ENCODE assay signal across 8 cellular contexts in the genomic region with DNA sequence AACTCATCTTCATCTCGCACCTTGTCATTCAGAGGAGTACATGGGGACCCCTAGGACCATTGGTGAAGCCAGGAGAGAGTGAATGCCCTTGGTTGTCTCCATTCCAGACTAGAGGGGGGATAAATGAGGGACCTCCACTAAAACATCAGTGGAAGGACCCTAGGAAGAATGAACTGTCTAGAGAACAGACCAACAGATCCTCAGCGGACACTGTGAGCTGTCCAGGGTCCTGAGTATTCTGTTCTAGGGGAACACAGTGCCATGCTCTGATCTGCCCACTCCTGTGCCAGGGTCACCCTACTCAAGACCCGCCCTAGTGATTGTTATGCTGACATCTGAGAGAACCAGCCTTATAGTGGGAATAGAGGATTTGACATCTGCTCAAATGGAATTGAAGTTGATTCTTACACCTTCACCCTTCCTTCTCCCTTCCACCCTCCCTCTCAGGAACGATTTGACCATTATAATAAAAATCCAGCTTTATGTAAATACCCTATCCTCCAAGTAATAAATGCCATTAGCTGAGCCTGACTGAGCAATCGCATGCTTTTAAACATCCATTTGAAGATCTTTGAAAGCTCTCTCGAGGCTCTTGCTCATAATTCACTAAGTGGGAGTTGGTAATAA. TPM values are rescaled to one million over a fixed set of nuclear protein-coding genes. Genes with fewer than 3 reads are reported as not detected.
A peak's percentile ranks its signal among the peaks of the same experiment; 100 is the strongest.
DNase-seq lines count a peak whose midpoint lies in the region; ATAC-seq and TF ChIP-seq lines count a peak whose summit lies in the region.

No MANE protein-coding gene starts in this region.

- no peak overlapping the region for H3K27ac ChIP-seq in left lung

- CTCF ChIA-PET in Caco-2 (lab: Charles Lee), result interaction anchor here (1.2 kb wide), 1 partner anchor 22 kb away, joined by 4 read pairs; no protein-coding TSS in a partner anchor
- CTCF ChIA-PET in activated CD4-positive, alpha-beta memory T cell treated with anti-CD3 and anti-CD28 coated beads for 36 hours (lab: Charles Lee), result no interaction called here

- DNase-seq in Caco-2 (peak; percentile 57 to 77), left lung (no peak)
- peak; percentile 40 for DNase-seq in activated CD4-positive, alpha-beta memory T cell treated with anti-CD3 and anti-CD28 coated beads for 36 hours

- TF ChIP-seq CTCF in Caco-2 (IDR thresholded peaks at IDR 0.05; ENCODE audit: insufficient read depth in 1 of 2, low read depth in 1 of 2, low read length in 1 of 2, severe bottlenecking in 1 of 2, unreplicated experiment in 1 of 2) (no peak), left lung (IDR thresholded peaks at IDR 0.05) (no peak)

- no peak overlapping the region for H3K4me3 ChIP-seq in Caco-2 (ENCODE audit: low read depth, low read length)
- H3K4me3 ChIP-seq in left lung, result no peak overlapping the region

- POLR2A ChIA-PET in Caco-2 (lab: Charles Lee), result no interaction called here
- POLR2A ChIA-PET in activated CD4-positive, alpha-beta memory T cell treated with anti-CD3 and anti-CD28 coated beads for 36 hours (lab: Charles Lee), result no interaction called here

- peaks cover 3% of the 10 kb centered on the region for H3K4me1 Mint-ChIP-seq in Caco-2 (ENCODE audit: low read depth, unreplicated experiment)
- no peaks in the 10 kb centered on the region for H3K4me1 Mint-ChIP-seq in activated CD4-positive, alpha-beta memory T cell treated with anti-CD3 and anti-CD28 coated beads for 36 hours (ENCODE audit: low read depth)

- H3K36me3 ChIP-seq in Caco-2 (ENCODE audit: control insufficient read depth, insufficient read depth, low read length), result no peaks in the 10 kb centered on the region
- no peaks in the 10 kb centered on the region for H3K36me3 ChIP-seq in left lung

- no peak for TF ChIP-seq RAD21 in Ishikawa (IDR thresholded peaks at IDR 0.05; ENCODE audit: low read depth)

- H3K9me3 ChIP-seq in Caco-2, result no peaks in the 10 kb centered on the region
- H3K9me3 ChIP-seq in left lung, result no peaks in the 10 kb centered on the region

- TF ChIP-seq EP300 in Ishikawa (IDR thresholded peaks at IDR 0.05; ENCODE audit: borderline replicate concordance), result no peak

- intact Hi-C loops in Caco-2 (cut with micrococcal nuclease; ENCODE audit: unreplicated experiment), result no loop called here
- intact Hi-C loops in activated CD4-positive, alpha-beta memory T cell treated with anti-CD3 and anti-CD28 coated beads for 36 hours (cut with micrococcal nuclease), result no loop called here
- intact Hi-C loops in left lung (cut with DNase I), result no loop called here

- ATAC-seq in left lung, result peak; percentile 72
- ATAC-seq in HG02870 (IDR thresholded peaks at IDR 0.05; ENCODE audit: unreplicated experiment), result no peak
- no peak for ATAC-seq in GM18867 (IDR thresholded peaks at IDR 0.05; ENCODE audit: unreplicated experiment)
- no peak for ATAC-seq in GM19452 (IDR thresholded peaks at IDR 0.05; ENCODE audit: unreplicated experiment)
- ATAC-seq in GM21515 (IDR thresholded peaks at IDR 0.05; ENCODE audit: unreplicated experiment), result no peak

- H3K9me3 Mint-ChIP-seq in Caco-2 (ENCODE audit: unreplicated experiment), result no peaks in the 10 kb centered on the region
- H3K9me3 Mint-ChIP-seq in activated CD4-positive, alpha-beta memory T cell treated with anti-CD3 and anti-CD28 coated beads for 36 hours, result no peaks in the 10 kb centered on the region

- no peak overlapping the region for H3K4me3 Mint-ChIP-seq in Caco-2 (ENCODE audit: unreplicated experiment)
- no peak overlapping the region for H3K4me3 Mint-ChIP-seq in activated CD4-positive, alpha-beta memory T cell treated with anti-CD3 and anti-CD28 coated beads for 36 hours

- H3K36me3 Mint-ChIP-seq in Caco-2 (ENCODE audit: insufficient read depth, unreplicated experiment), result peaks cover 2% of the 10 kb centered on the region
- H3K36me3 Mint-ChIP-seq in activated CD4-positive, alpha-beta memory T cell treated with anti-CD3 and anti-CD28 coated beads for 36 hours, result no peaks in the 10 kb centered on the region

- no TSS peak for BruUV-seq in Caco-2 (replicated peaks; lab: Mats Ljungman, UMichigan)

- H3K4me1 ChIP-seq in Caco-2 (no peaks in the 10 kb centered on the region), left lung (no peaks in the 10 kb centered on the region)

- H3K27ac Mint-ChIP-seq in Caco-2 (ENCODE audit: unreplicated experiment), result no peak overlapping the region
- H3K27ac Mint-ChIP-seq in activated CD4-positive, alpha-beta memory T cell treated with anti-CD3 and anti-CD28 coated beads for 36 hours, result no peak overlapping the region

- H3K27me3 Mint-ChIP-seq in Caco-2 (ENCODE audit: insufficient read depth, unreplicated experiment), result peaks cover 3% of the 10 kb centered on the region
- H3K27me3 Mint-ChIP-seq in activated CD4-positive, alpha-beta memory T cell treated with anti-CD3 and anti-CD28 coated beads for 36 hours, result peaks cover 40% of the 10 kb centered on the region

- no peaks in the 10 kb centered on the region for H3K27me3 ChIP-seq in Caco-2 (replicated peaks; ENCODE audit: control insufficient read depth, insufficient read depth, low read length)
- H3K27me3 ChIP-seq in left lung, result peaks cover 0 to 61% of the 10 kb centered on the region in 2 donors

TF ChIP-seq in Ishikawa, 13 proteins besides CTCF, POLR2A, EP300 and RAD21:
- TF ChIP-seq, protein P1, sequence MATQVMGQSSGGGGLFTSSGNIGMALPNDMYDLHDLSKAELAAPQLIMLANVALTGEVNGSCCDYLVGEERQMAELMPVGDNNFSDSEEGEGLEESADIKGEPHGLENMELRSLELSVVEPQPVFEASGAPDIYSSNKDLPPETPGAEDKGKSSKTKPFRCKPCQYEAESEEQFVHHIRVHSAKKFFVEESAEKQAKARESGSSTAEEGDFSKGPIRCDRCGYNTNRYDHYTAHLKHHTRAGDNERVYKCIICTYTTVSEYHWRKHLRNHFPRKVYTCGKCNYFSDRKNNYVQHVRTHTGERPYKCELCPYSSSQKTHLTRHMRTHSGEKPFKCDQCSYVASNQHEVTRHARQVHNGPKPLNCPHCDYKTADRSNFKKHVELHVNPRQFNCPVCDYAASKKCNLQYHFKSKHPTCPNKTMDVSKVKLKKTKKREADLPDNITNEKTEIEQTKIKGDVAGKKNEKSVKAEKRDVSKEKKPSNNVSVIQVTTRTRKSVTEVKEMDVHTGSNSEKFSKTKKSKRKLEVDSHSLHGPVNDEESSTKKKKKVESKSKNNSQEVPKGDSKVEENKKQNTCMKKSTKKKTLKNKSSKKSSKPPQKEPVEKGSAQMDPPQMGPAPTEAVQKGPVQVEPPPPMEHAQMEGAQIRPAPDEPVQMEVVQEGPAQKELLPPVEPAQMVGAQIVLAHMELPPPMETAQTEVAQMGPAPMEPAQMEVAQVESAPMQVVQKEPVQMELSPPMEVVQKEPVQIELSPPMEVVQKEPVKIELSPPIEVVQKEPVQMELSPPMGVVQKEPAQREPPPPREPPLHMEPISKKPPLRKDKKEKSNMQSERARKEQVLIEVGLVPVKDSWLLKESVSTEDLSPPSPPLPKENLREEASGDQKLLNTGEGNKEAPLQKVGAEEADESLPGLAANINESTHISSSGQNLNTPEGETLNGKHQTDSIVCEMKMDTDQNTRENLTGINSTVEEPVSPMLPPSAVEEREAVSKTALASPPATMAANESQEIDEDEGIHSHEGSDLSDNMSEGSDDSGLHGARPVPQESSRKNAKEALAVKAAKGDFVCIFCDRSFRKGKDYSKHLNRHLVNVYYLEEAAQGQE (IDR thresholded peaks at IDR 0.05; ENCODE audit: low read depth), result peak; percentile 94
- TF ChIP-seq, protein P2, sequence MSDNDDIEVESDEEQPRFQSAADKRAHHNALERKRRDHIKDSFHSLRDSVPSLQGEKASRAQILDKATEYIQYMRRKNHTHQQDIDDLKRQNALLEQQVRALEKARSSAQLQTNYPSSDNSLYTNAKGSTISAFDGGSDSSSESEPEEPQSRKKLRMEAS (IDR thresholded peaks at IDR 0.05), result no peak
- TF ChIP-seq EGR1 (IDR thresholded peaks at IDR 0.05) (no peak), FOXM1 (IDR thresholded peaks at IDR 0.05; ENCODE audit: borderline replicate concordance, low read depth) (no peak), ZBTB7A (IDR thresholded peaks at IDR 0.05; ENCODE audit: low read depth) (no peak)

RNA-seq across cellular contexts. Expression of a gene that starts 43.7 kb away (rescaled TPM):
- total RNA-seq in Caco-2 (2022) (not detected in 2 replicates), left lung (not detected)
- not detected for total RNA-seq in activated CD4-positive, alpha-beta memory T cell treated with anti-CD3 and anti-CD28 coated beads for 36 hours

Comparison
In these comparisons a context has a peak if more than half of its experiments do, and no peak if none do; other contexts are left out.
1. DNase-seq: peak in Caco-2 (2 of 2) and activated CD4-positive, alpha-beta memory T cell treated with anti-CD3 and anti-CD28 coated beads for 36 hours (single experiment); none in left lung (0 of 2).